ENCODE assay signal across 20 cellular contexts in genomic region chr12:126558810-126559209, GRCh38.
"Had no signal": no experiment of that assay in that cellular context is flagged by ENCODE, and none has a peak within 500 bp of the region (broad histone marks: within the 10 kb centered on the region; RNA-seq: fewer than 3 reads in every experiment).

No MANE protein-coding gene starts in this region.

- DNase-seq: activated CD4-positive, CD25-positive, alpha-beta regulatory T cell treated with anti-CD3 and anti-CD28 coated beads, Interleukin-2, amount 50 U/mL, for 72 hours; activated gamma-delta T cell treated with Interleukin-2 at 50 U/mL for 16 hours; activated T-cell treated with anti-CD3 and anti-CD28 coated beads, Interleukin-2, amount 50 U/mL, for 1 hour; aorta; brain microvascular endothelial cell; caudate nucleus; dermis blood vessel endothelial cell; effector memory CD8-positive, alpha-beta T cell; gastrocnemius medialis; head of caudate nucleus; hypothalamus; left ventricle myocardium superior; mammary epithelial cell; naive thymus-derived CD8-positive, alpha-beta T cell; spleen; stimulated activated CD4-positive, alpha-beta T cell treated with anti-CD3 and anti-CD28 coated beads, Interleukin-4, amount 100 ng/mL, for 1 hour; stimulated activated naive CD4-positive, alpha-beta T cell; testis had no signal

- ATAC-seq: activated naive CD4-positive, alpha-beta T cell treated with anti-CD3 and anti-CD28 coated beads, Interleukin-2, amount 50 U/mL, for 72 hours; effector memory CD8-positive, alpha-beta T cell; esophagus mucosa; gastrocnemius medialis; left ventricle myocardium superior; naive thymus-derived CD8-positive, alpha-beta T cell had no signal
